ENCODE assay signal across 13 cellular contexts in the genomic region with DNA sequence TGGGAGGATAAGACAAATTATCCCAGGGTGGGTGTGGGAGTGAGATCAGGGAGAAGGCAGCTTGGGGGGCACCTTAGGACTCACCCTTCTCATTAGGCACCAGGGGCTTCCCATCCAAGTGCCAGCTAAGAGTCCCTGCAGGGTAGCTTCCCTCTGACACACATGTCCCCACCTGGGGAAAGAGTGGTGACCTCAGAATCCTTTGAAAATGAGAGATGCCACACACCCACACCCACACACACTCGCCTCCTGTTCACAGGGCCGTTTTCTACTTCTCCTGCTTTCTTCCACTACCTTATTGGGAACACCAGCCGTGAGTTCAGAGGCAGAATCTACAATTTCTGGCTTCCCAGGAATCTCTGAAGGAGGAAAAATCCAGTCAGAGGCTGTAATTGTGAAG. TPM values are rescaled to one million over a fixed set of nuclear protein-coding genes. Genes with fewer than 3 reads are reported as not detected.
DNase-seq lines count a peak whose midpoint lies in the region; ATAC-seq and TF ChIP-seq lines count a peak whose summit lies in the region.
"Had no signal": no experiment of that assay in that cellular context is flagged by ENCODE, and none has a peak within 500 bp of the region (broad histone marks: within the 10 kb centered on the region; RNA-seq: fewer than 3 reads in every experiment).

No MANE protein-coding gene starts in this region.

- DNase-seq in activated CD4-positive, alpha-beta T cell treated with anti-CD3 and anti-CD28 coated beads for 36 hours = no peak
- no peak for DNase-seq in activated CD4-positive, alpha-beta T cell treated with anti-CD3 and anti-CD28 coated beads, Interleukin-2, amount 50 U/mL, for 4 hours
- no peak for DNase-seq in T-cell
- no peak for DNase-seq in left lung
- no peak for DNase-seq in stimulated activated effector memory CD8-positive, alpha-beta T cell treated with anti-CD3 and anti-CD28 coated beads, Interleukin-12 subunit alpha, Interleukin-12 subunit beta, amount 100 ng/mL, for 72 hours (ENCODE audit: low spot score in 2 of 2)
- DNase-seq in T-helper 2 cell treated with Interferon-gamma antibody and Interleukin-4, amounts not matched to agents 5 μg/mL and 100 μg/mL, for 36 hours (ENCODE audit: low spot score) = no peak
- no peak for DNase-seq in foreskin fibroblast
- DNase-seq: 8988T; GDM1; NCI-H1930; NCI-H526 treated with DMSO at 0.1 percent for 48 hours; stimulated activated CD4-positive, alpha-beta T cell treated with anti-CD3 and anti-CD28 coated beads, Interleukin-2, amount 100 ng/mL, for 24 hours had no signal

- ATAC-seq in activated CD4-positive, alpha-beta T cell treated with anti-CD3 and anti-CD28 coated beads for 36 hours = no peak
- ATAC-seq in T-cell (replicated peaks in 1 of 4) (no peak), left lung (no peak), GM21786 (IDR thresholded peaks at IDR 0.05; ENCODE audit: unreplicated experiment) (no peak)
- no peak for ATAC-seq in stimulated activated effector memory CD8-positive, alpha-beta T cell treated with anti-CD3 and anti-CD28 coated beads, Interleukin-12 subunit alpha, Interleukin-12 subunit beta, amount 100 ng/mL, for 72 hours

- intact Hi-C loops in activated CD4-positive, alpha-beta T cell treated with anti-CD3 and anti-CD28 coated beads for 36 hours (cut with DNase I, micrococcal nuclease) = no loop called here
- intact Hi-C loops in left lung (cut with DNase I) = no loop called here

- H3K4me1 Mint-ChIP-seq in activated CD4-positive, alpha-beta T cell treated with anti-CD3 and anti-CD28 coated beads for 36 hours = peaks cover 68% of the 10 kb centered on the region
- H3K4me1 Mint-ChIP-seq in T-cell = peaks cover 68 to 78% (median 69%) of the 10 kb centered on the region in 3 donors
- peaks cover 80% of the 10 kb centered on the region for H3K4me1 Mint-ChIP-seq in stimulated activated effector memory CD8-positive, alpha-beta T cell treated with anti-CD3 and anti-CD28 coated beads, Interleukin-12 subunit alpha, Interleukin-12 subunit beta, amount 100 ng/mL, for 72 hours
- peaks cover 29% of the 10 kb centered on the region for H3K4me1 Mint-ChIP-seq in T-helper 2 cell treated with Interferon-gamma antibody and Interleukin-4, amounts not matched to agents 5 μg/mL and 100 μg/mL, for 36 hours (ENCODE audit: low read depth)

- H3K27me3 ChIP-seq in left lung = no peaks in the 10 kb centered on the region

- peak overlapping the region; percentile 69 for H3K27ac Mint-ChIP-seq in activated CD4-positive, alpha-beta T cell treated with anti-CD3 and anti-CD28 coated beads for 36 hours
- peak overlapping the region; percentile 43 to 66 for H3K27ac Mint-ChIP-seq in T-cell
- peak overlapping the region; percentile 99 for H3K27ac Mint-ChIP-seq in stimulated activated effector memory CD8-positive, alpha-beta T cell treated with anti-CD3 and anti-CD28 coated beads, Interleukin-12 subunit alpha, Interleukin-12 subunit beta, amount 100 ng/mL, for 72 hours
- no peak overlapping the region for H3K27ac Mint-ChIP-seq in T-helper 2 cell treated with Interferon-gamma antibody and Interleukin-4, amounts not matched to agents 5 μg/mL and 100 μg/mL, for 36 hours

- no peaks in the 10 kb centered on the region for H3K9me3 Mint-ChIP-seq in activated CD4-positive, alpha-beta T cell treated with anti-CD3 and anti-CD28 coated beads for 36 hours (ENCODE audit: low read depth)
- no peaks in the 10 kb centered on the region for H3K9me3 Mint-ChIP-seq in T-cell
- no peaks in the 10 kb centered on the region for H3K9me3 Mint-ChIP-seq in stimulated activated effector memory CD8-positive, alpha-beta T cell treated with anti-CD3 and anti-CD28 coated beads, Interleukin-12 subunit alpha, Interleukin-12 subunit beta, amount 100 ng/mL, for 72 hours
- no peaks in the 10 kb centered on the region for H3K9me3 Mint-ChIP-seq in T-helper 2 cell treated with Interferon-gamma antibody and Interleukin-4, amounts not matched to agents 5 μg/mL and 100 μg/mL, for 36 hours

- CTCF ChIA-PET in activated CD4-positive, alpha-beta T cell treated with anti-CD3 and anti-CD28 coated beads for 36 hours (lab: Charles Lee) = no interaction called here
- CTCF ChIA-PET in T-cell (lab: Charles Lee) = no interaction called here

- H3K36me3 Mint-ChIP-seq in activated CD4-positive, alpha-beta T cell treated with anti-CD3 and anti-CD28 coated beads for 36 hours (ENCODE audit: low read depth) = peaks cover 63% of the 10 kb centered on the region
- H3K36me3 Mint-ChIP-seq in T-cell = peaks cover 39% of the 10 kb centered on the region
- peaks cover 100% of the 10 kb centered on the region for H3K36me3 Mint-ChIP-seq in stimulated activated effector memory CD8-positive, alpha-beta T cell treated with anti-CD3 and anti-CD28 coated beads, Interleukin-12 subunit alpha, Interleukin-12 subunit beta, amount 100 ng/mL, for 72 hours
- peaks cover 66% of the 10 kb centered on the region for H3K36me3 Mint-ChIP-seq in T-helper 2 cell treated with Interferon-gamma antibody and Interleukin-4, amounts not matched to agents 5 μg/mL and 100 μg/mL, for 36 hours (ENCODE audit: low read depth)

- TF ChIP-seq CTCF in left lung (IDR thresholded peaks at IDR 0.05) (no peak), foreskin fibroblast (IDR thresholded peaks at IDR 0.05; ENCODE audit: low read depth, low read length) (no peak)

- H3K9me3 ChIP-seq in left lung = no peaks in the 10 kb centered on the region

- H3K4me3 ChIP-seq in left lung (no peak overlapping the region), foreskin fibroblast (ENCODE audit: low read depth in 1 of 2, low read length in 2 of 2) (no peak overlapping the region)

- H3K4me1 ChIP-seq in left lung = peaks cover 22 to 88% of the 10 kb centered on the region in 2 donors

- H3K4me3 Mint-ChIP-seq in activated CD4-positive, alpha-beta T cell treated with anti-CD3 and anti-CD28 coated beads for 36 hours = no peak overlapping the region
- no peak overlapping the region for H3K4me3 Mint-ChIP-seq in T-cell
- no peak overlapping the region for H3K4me3 Mint-ChIP-seq in stimulated activated effector memory CD8-positive, alpha-beta T cell treated with anti-CD3 and anti-CD28 coated beads, Interleukin-12 subunit alpha, Interleukin-12 subunit beta, amount 100 ng/mL, for 72 hours
- H3K4me3 Mint-ChIP-seq in T-helper 2 cell treated with Interferon-gamma antibody and Interleukin-4, amounts not matched to agents 5 μg/mL and 100 μg/mL, for 36 hours = no peak overlapping the region

- POLR2A ChIA-PET in activated CD4-positive, alpha-beta T cell treated with anti-CD3 and anti-CD28 coated beads for 36 hours (lab: Charles Lee) = interaction anchor here (1.2 to 1.7 kb wide), 2 partner anchors 9 to 12 kb away, joined by 5 to 9 read pairs; a partner anchor contains a TSS
- POLR2A ChIA-PET in T-cell (lab: Charles Lee) = interaction anchor here in 1 of 2 donors (0.5 kb wide), 1 partner anchor 10 kb away, joined by 3 read pairs; a partner anchor contains a TSS

- peaks cover 0 to 57% of the 10 kb centered on the region in 2 donors for H3K36me3 ChIP-seq in left lung

- H3K27me3 Mint-ChIP-seq in activated CD4-positive, alpha-beta T cell treated with anti-CD3 and anti-CD28 coated beads for 36 hours = no peaks in the 10 kb centered on the region
- H3K27me3 Mint-ChIP-seq in T-cell = no peaks in the 10 kb centered on the region
- H3K27me3 Mint-ChIP-seq in T-helper 2 cell treated with Interferon-gamma antibody and Interleukin-4, amounts not matched to agents 5 μg/mL and 100 μg/mL, for 36 hours (ENCODE audit: low read depth) = no peaks in the 10 kb centered on the region

- H3K27ac ChIP-seq in left lung = peak overlapping the region; percentile 57 to 68

RNA-seq across cellular contexts. Expression of a gene that starts 1.0 kb away (rescaled TPM):
- 10 to 100 TPM; 24.4 to 28.0 TPM for total RNA-seq in activated CD4-positive, alpha-beta T cell treated with anti-CD3 and anti-CD28 coated beads for 36 hours
- 10 to 100 TPM; 42.6 to 81.4 (median 67.7) TPM for total RNA-seq in T-cell
- 100 to 1,000 TPM; 221 to 616 TPM for total RNA-seq in left lung

RNA-seq across cellular contexts. Expression of a gene that starts 4.8 kb away (rescaled TPM):
- total RNA-seq in activated CD4-positive, alpha-beta T cell treated with anti-CD3 and anti-CD28 coated beads for 36 hours = 10 to 100 TPM; 51.7 to 65.6 TPM
- total RNA-seq in T-cell (10 to 100 TPM; 23.6 to 49.3 (median 44.6) TPM), left lung (10 to 100 TPM; 43.9 to 65.7 TPM)

RNA-seq across cellular contexts. Expression of a gene that starts 7.0 kb away (rescaled TPM):
- 10 to 100 TPM; 64.9 to 77.9 TPM for total RNA-seq in activated CD4-positive, alpha-beta T cell treated with anti-CD3 and anti-CD28 coated beads for 36 hours
- 100 to 1,000 TPM; 124 to 171 (median 148) TPM for total RNA-seq in T-cell
- total RNA-seq in left lung = 10 to 100 TPM; 91.0 to 99.1 TPM

RNA-seq across cellular contexts. Expression of a gene that starts 7.1 kb away (rescaled TPM):
- total RNA-seq in activated CD4-positive, alpha-beta T cell treated with anti-CD3 and anti-CD28 coated beads for 36 hours = 10 to 100 TPM; 30.4 to 30.5 TPM
- 10 to 100 TPM; 23.5 to 34.6 (median 31.0) TPM for total RNA-seq in T-cell
- total RNA-seq in left lung = 10 to 100 TPM; 55.5 to 61.2 TPM

RNA-seq across cellular contexts. Expression of a gene that starts 9.4 kb away (rescaled TPM):
- 10 to 100 TPM; 82.6 to 94.8 TPM for total RNA-seq in activated CD4-positive, alpha-beta T cell treated with anti-CD3 and anti-CD28 coated beads for 36 hours
- total RNA-seq in T-cell (100 to 1,000 TPM; 267 to 311 (median 274) TPM), left lung (10 to 100 TPM; 24.4 to 81.7 TPM)
